In the genomic region with DNA sequence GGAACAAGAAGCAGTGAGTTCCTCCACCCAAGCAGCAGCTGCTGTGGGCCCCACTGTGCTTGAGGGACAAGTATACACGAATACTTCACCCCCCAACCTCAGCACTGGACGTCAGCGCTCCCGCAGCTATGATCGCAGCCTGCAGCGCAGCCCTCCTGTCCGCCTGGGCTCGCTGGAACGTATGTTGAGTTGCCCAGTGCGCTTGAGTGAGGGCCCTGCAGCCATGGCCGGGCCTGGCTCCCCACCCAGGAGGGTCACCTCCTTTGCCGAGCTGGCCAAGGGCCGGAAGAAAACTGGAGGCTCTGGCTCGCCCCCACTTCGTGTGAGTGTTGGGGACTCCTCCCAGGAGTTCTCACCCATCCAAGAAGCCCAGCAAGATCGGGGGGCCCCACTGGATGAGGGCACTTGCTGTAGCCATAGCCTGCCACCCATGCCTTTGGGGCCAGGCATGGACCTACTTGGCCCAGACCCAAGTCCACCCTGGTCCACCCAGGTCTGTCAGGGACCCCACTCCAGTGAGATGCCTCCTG, we compare ENCODE assay signal across 30 cellular contexts.
"Had no signal": no experiment of that assay in that cellular context is flagged by ENCODE, and none has a peak within 500 bp of the region (broad histone marks: within the 10 kb centered on the region; RNA-seq: fewer than 3 reads in every experiment).

No MANE protein-coding gene starts in this region.

- H3K4me1 Mint-ChIP-seq: central memory CD8-positive, alpha-beta T cell; mesothelial cell of epicardium; naive B cell; nephron progenitor cell; stimulated activated naive B cell treated with anti-CD40 and anti-IgM and Interleukin-4, amounts not matched to agents 10 μg/mL and 1 μg/mL and 100 μg/mL, for 72 hours had no signal

- H3K27ac Mint-ChIP-seq: dendritic cell treated with granulocyte-macrophage colony-stimulating factor and Interleukin-4, amounts not matched to agents 40 ng/mL and 50 ng/mL, for 4 days; mesothelial cell of epicardium; naive B cell; nephron progenitor cell; progenitor cell of endocrine pancreas; stimulated activated naive B cell treated with anti-CD40 and anti-IgM and Interleukin-4, amounts not matched to agents 10 μg/mL and 1 μg/mL and 100 μg/mL, for 72 hours; T-helper 17 cell had no signal

- H3K4me2 ChIP-seq: hepatocyte had no signal

- H3K4me3 ChIP-seq: gastrocnemius medialis, hepatocyte, ovary, sigmoid colon, uterus had no signal

- H3K9me3 Mint-ChIP-seq: central memory CD8-positive, alpha-beta T cell; dendritic cell treated with granulocyte-macrophage colony-stimulating factor and Interleukin-4, amounts not matched to agents 40 ng/mL and 50 ng/mL, for 4 days; naive B cell; nephron progenitor cell; stimulated activated naive B cell treated with anti-CD40 and anti-IgM and Interleukin-4, amounts not matched to agents 10 μg/mL and 1 μg/mL and 100 μg/mL, for 72 hours had no signal

- H3K36me3 ChIP-seq: ovary, uterus, WERI-Rb-1 had no signal

- H3K4me1 ChIP-seq: uterus had no signal

- H3K27me3 Mint-ChIP-seq: dendritic cell treated with granulocyte-macrophage colony-stimulating factor and Interleukin-4, amounts not matched to agents 40 ng/mL and 50 ng/mL, for 4 days; progenitor cell of endocrine pancreas had no signal

- H3K27ac ChIP-seq: hepatocyte, neutrophil, ovary, uterus, WERI-Rb-1 had no signal

- DNase-seq: activated CD4-positive, alpha-beta T cell treated with anti-CD3 and anti-CD28 coated beads for 48 hours; activated CD4-positive, alpha-beta T cell treated with anti-CD3 and anti-CD28 coated beads, Interleukin-2, amount 50 U/mL, for 48 hours; activated CD8-positive, alpha-beta memory T cell treated with anti-CD3 and anti-CD28 coated beads, Interleukin-2, amount 50 U/mL, for 4 hours; activated gamma-delta T cell treated with Interleukin-2 at 50 U/mL for 16 hours; activated naive CD4-positive, alpha-beta T cell treated with anti-CD3 and anti-CD28 coated beads, Interleukin-2, amount 50 U/mL, for 16 hours; activated T-cell treated with anti-CD3 and anti-CD28 coated beads, Interleukin-2, amount 50 U/mL, for 1 hour; amniotic stem cell; gastrocnemius medialis; naive B cell; nephron progenitor cell; ovary; retina; sigmoid colon; small intestine; stimulated activated CD4-positive, alpha-beta T cell treated with anti-CD3 and anti-CD28 coated beads, Interleukin-1b, Interleukin-23, amount 100 ng/mL, for 48 hours; stimulated activated CD4-positive, alpha-beta T cell treated with anti-CD3 and anti-CD28 coated beads, Interleukin-4, amount 100 ng/mL, for 4 hours; stimulated activated CD8-positive, alpha-beta memory T cell treated with anti-CD3 and anti-CD28 coated beads, Interleukin-4, amount 100 ng/mL, for 48 hours; stimulated activated naive B cell treated with anti-CD40 and anti-IgM and Interleukin-4, amounts not matched to agents 10 μg/mL and 1 μg/mL and 100 μg/mL, for 72 hours; T-helper 17 cell; T1000; trophoblast cell; uterus; WERI-Rb-1 had no signal

- ATAC-seq: activated CD4-positive, CD25-positive, alpha-beta regulatory T cell treated with anti-CD3 and anti-CD28 coated beads, Interleukin-2, amount 50 U/mL, for 24 hours; gastrocnemius medialis; stimulated activated naive B cell treated with anti-CD40 and anti-IgM and Interleukin-4, amounts not matched to agents 10 μg/mL and 1 μg/mL and 100 μg/mL, for 72 hours; T-helper 17 cell had no signal

- H3K36me3 Mint-ChIP-seq: naive B cell; stimulated activated naive B cell treated with anti-CD40 and anti-IgM and Interleukin-4, amounts not matched to agents 10 μg/mL and 1 μg/mL and 100 μg/mL, for 72 hours had no signal

- H3K4me3 Mint-ChIP-seq: central memory CD8-positive, alpha-beta T cell; dendritic cell treated with granulocyte-macrophage colony-stimulating factor and Interleukin-4, amounts not matched to agents 40 ng/mL and 50 ng/mL, for 4 days; mesothelial cell of epicardium; nephron progenitor cell; stimulated activated naive B cell treated with anti-CD40 and anti-IgM and Interleukin-4, amounts not matched to agents 10 μg/mL and 1 μg/mL and 100 μg/mL, for 72 hours; T-helper 17 cell had no signal

- H2AFZ ChIP-seq: hepatocyte had no signal

- H3K27me3 ChIP-seq: gastrocnemius medialis, hepatocyte, neutrophil, ovary, sigmoid colon, uterus had no signal

- H3K9me3 ChIP-seq: gastrocnemius medialis, neutrophil, ovary, sigmoid colon, uterus had no signal
